Comparison of ENCODE assay signal across 20 cellular contexts in the genomic region with DNA sequence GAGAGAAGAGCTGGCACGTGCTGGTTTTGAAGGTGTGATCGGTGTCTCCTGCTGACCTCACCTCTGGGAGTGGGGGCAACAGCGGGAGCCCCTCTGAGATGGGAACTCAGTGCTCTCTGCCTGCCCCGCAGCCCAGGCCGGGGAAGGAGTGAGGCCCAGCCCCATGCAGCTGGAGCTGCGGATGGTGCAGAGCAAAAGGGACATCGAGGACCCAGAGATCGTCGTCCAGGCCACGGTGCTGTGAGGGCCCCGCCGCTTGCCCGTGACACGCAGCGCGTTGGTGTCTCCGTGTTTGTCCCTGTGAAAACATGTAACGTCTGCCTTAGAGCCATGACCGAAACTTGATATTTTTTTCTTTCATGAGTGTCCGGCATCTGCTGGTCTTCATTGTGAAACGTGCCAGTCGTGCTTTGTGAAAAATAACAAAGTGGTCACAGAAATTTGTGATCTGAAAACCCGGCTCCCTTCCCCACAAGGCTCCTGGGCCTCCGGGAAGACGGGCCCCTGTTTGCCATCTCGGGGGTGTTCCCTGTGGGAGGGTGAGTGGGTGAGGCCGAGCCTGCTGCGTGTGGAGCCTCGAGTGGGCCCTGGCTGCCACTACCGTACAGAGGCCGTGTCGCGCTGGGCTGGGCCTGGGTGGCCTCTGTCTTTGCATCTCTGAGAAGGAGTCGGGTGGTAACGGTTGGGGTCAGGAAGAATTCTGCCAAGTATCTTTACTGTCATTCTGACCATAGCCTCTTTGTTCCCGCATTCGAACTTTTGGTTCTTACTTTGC. TPM values are rescaled to one million over a fixed set of nuclear protein-coding genes. Genes with fewer than 3 reads are reported as not detected.
DNase-seq lines count a peak whose midpoint lies in the region; ATAC-seq, FAIRE-seq and TF ChIP-seq lines count a peak whose summit lies in the region.
"Had no signal": no experiment of that assay in that cellular context is flagged by ENCODE, and none has a peak within 500 bp of the region (broad histone marks: within the 10 kb centered on the region; RNA-seq: fewer than 3 reads in every experiment).

No MANE protein-coding gene starts in this region.

- no peaks in the 10 kb centered on the region for H3K4me1 Mint-ChIP-seq in stimulated activated naive CD8-positive, alpha-beta T cell treated with anti-CD3 and anti-CD28 coated beads, Interleukin-15, Interleukin-2, amounts not matched to agents 100 ng/mL and 50 ng/mL, for 24 hours (ENCODE audit: low read depth)
- peaks cover 22% of the 10 kb centered on the region for H3K4me1 Mint-ChIP-seq in nephron
- H3K4me1 Mint-ChIP-seq: CD4-positive, alpha-beta memory T cell had no signal

- TF ChIP-seq RAD21 in K562 (CRISPR knock-in tag; conservative IDR thresholded peaks at IDR 0.05 in 1 of 2, IDR thresholded peaks at IDR 0.05 in 1 of 2) = no peak

- H3K9me3 ChIP-seq in K562 (replicated peaks; ENCODE audit: control insufficient read depth, insufficient read depth, low read depth, low read length) (no peaks in the 10 kb centered on the region), subcutaneous abdominal adipose tissue (ENCODE audit: control insufficient read depth in 5 of 5, low read length in 5 of 5) (no peaks in the 10 kb centered on the region), BE2C (no peaks in the 10 kb centered on the region)
- H3K9me3 ChIP-seq: HAP-1 had no signal

- H3K79me2 ChIP-seq in K562 (ENCODE audit: control insufficient read depth, insufficient read depth, low read length) = no peaks in the 10 kb centered on the region

- TF ChIP-seq CTCF in K562 (IDR thresholded peaks at IDR 0.05 in 2 of 3, conservative IDR thresholded peaks at IDR 0.05 in 1 of 3; ENCODE audit: insufficient read depth in 2 of 3, low read depth in 1 of 3, low read length in 3 of 3) (no peak), nephron (IDR thresholded peaks at IDR 0.05; ENCODE audit: unreplicated experiment in 3 of 3) (no peak), BE2C (IDR thresholded peaks at IDR 0.05; ENCODE audit: low read depth, low read length) (no peak)

- H3K9me1 ChIP-seq in K562 (ENCODE audit: control insufficient read depth, insufficient read depth, low read length) = no peaks in the 10 kb centered on the region

- no peak overlapping the region for H3K4me2 ChIP-seq in K562 (ENCODE audit: insufficient read depth, low read length)

- H3K4me3 ChIP-seq in K562 = no peak overlapping the region
- no peak overlapping the region for H3K4me3 ChIP-seq in subcutaneous abdominal adipose tissue (ENCODE audit: low read depth in 1 of 5, low read length in 5 of 5)
- H3K4me3 ChIP-seq in BE2C (ENCODE audit: low read depth, low read length) = no peak overlapping the region
- H3K4me3 ChIP-seq: GM12878, HAP-1 had no signal

- no peak overlapping the region for H2AFZ ChIP-seq in K562 (ENCODE audit: low read depth, low read length)

- 97% methylated on average over 36 of the region's 37 CpGs for WGBS in K562 (ENCODE audit: insufficient coverage, low coverage, missing lambda C conversion rate)

- no peak overlapping the region; a peak in 1 of 4 replicates for H3K9ac ChIP-seq in K562 (ENCODE audit: insufficient read depth in 1 of 2, low read depth in 2 of 2, low read length in 2 of 2)
- no peak overlapping the region for H3K9ac ChIP-seq in subcutaneous abdominal adipose tissue (ENCODE audit: low read length in 5 of 5)

- intact Hi-C loops in K562 (cut with micrococcal nuclease) = no loop called here

- H3K27ac Mint-ChIP-seq in stimulated activated naive CD8-positive, alpha-beta T cell treated with anti-CD3 and anti-CD28 coated beads, Interleukin-15, Interleukin-2, amounts not matched to agents 100 ng/mL and 50 ng/mL, for 24 hours = peak overlapping the region; percentile 31
- peak overlapping the region; percentile 65 to 73 (median 69) for H3K27ac Mint-ChIP-seq in nephron
- H3K27ac Mint-ChIP-seq: CD4-positive, alpha-beta memory T cell had no signal

- CTCF ChIA-PET in K562 (lab: Yijun Ruan, JAX; ENCODE audit: low intra/inter-chr PET ratio) = no interaction called here

- BruUV-seq in K562 (replicated peaks; lab: Mats Ljungman, UMichigan) = no TSS peak

- no peak for TF ChIP-seq POLR2A in K562 (conservative IDR thresholded peaks at IDR 0.05)

- H3K27ac ChIP-seq in K562 (ENCODE audit: extremely low read depth, low read depth, low read length) (no peak overlapping the region), subcutaneous abdominal adipose tissue (ENCODE audit: low read depth, low read length) (peak overlapping the region; percentile 84)
- H3K27ac ChIP-seq: C4-2B, HL-60 had no signal

- no peaks in the 10 kb centered on the region for H3K27me3 Mint-ChIP-seq in stimulated activated naive CD8-positive, alpha-beta T cell treated with anti-CD3 and anti-CD28 coated beads, Interleukin-15, Interleukin-2, amounts not matched to agents 100 ng/mL and 50 ng/mL, for 24 hours
- no peaks in the 10 kb centered on the region for H3K27me3 Mint-ChIP-seq in nephron (ENCODE audit: low read depth)
- H3K27me3 Mint-ChIP-seq: CD4-positive, alpha-beta memory T cell had no signal

- TF ChIP-seq EP300 in K562 (IDR thresholded peaks at IDR 0.05; ENCODE audit: low read length) = no peak

- no peak for ATAC-seq in stimulated activated naive CD8-positive, alpha-beta T cell treated with anti-CD3 and anti-CD28 coated beads, Interleukin-15, Interleukin-2, amounts not matched to agents 100 U/mL and 50 U/mL, for 24 hours
- ATAC-seq in K562 = no peak
- no peak for ATAC-seq in GM19463 (IDR thresholded peaks at IDR 0.05; ENCODE audit: unreplicated experiment)
- ATAC-seq in HG03460 (IDR thresholded peaks at IDR 0.05; ENCODE audit: unreplicated experiment) = no peak

- peaks cover 0 to 37% of the 10 kb centered on the region in 2 experiments; a peak in 1 of 5 replicates for H3K4me1 ChIP-seq in K562 (replicated peaks in 1 of 2; ENCODE audit: control insufficient read depth in 2 of 2, insufficient read depth in 2 of 2, low read length in 2 of 2)
- peaks cover 2 to 46% (median 29%) of the 10 kb centered on the region in 5 donors for H3K4me1 ChIP-seq in subcutaneous abdominal adipose tissue (ENCODE audit: control insufficient read depth in 5 of 5, insufficient read depth in 5 of 5, low read length in 5 of 5)
- no peaks in the 10 kb centered on the region for H3K4me1 ChIP-seq in BE2C
- H3K4me1 ChIP-seq: HAP-1 had no signal

- peaks cover 90% of the 10 kb centered on the region for H3K36me3 ChIP-seq in K562 (ENCODE audit: control insufficient read depth, insufficient read depth, low read length)
- peaks cover 0 to 96% (median 75%) of the 10 kb centered on the region in 5 donors for H3K36me3 ChIP-seq in subcutaneous abdominal adipose tissue (ENCODE audit: control insufficient read depth in 5 of 5, insufficient read depth in 5 of 5, low read length in 5 of 5)
- peaks cover 16% of the 10 kb centered on the region for H3K36me3 ChIP-seq in BE2C

- POLR2A ChIA-PET in K562 (lab: Yijun Ruan, JAX) = interaction anchor here (1.0 to 1.1 kb wide), 2 partner anchors 12 to 56 kb away, joined by 3 to 7 read pairs; no protein-coding TSS in a partner anchor

- no peaks in the 10 kb centered on the region; the same call in 1 of the 2 replicates for H4K20me1 ChIP-seq in K562 (replicated peaks; ENCODE audit: control insufficient read depth, insufficient read depth, low read length)

- FAIRE-seq in K562 (lab: Jason Lieb, UNC) = no peak
- FAIRE-seq: A204.1, GM12878, H1 had no signal

- in situ Hi-C loops in K562 (cut with MboI) = no loop called here

- no peaks in the 10 kb centered on the region for H3K9me3 Mint-ChIP-seq in stimulated activated naive CD8-positive, alpha-beta T cell treated with anti-CD3 and anti-CD28 coated beads, Interleukin-15, Interleukin-2, amounts not matched to agents 100 ng/mL and 50 ng/mL, for 24 hours
- no peaks in the 10 kb centered on the region for H3K9me3 Mint-ChIP-seq in nephron
- H3K9me3 Mint-ChIP-seq: CD4-positive, alpha-beta memory T cell had no signal

- no peak for DNase-seq in stimulated activated naive CD8-positive, alpha-beta T cell treated with anti-CD3 and anti-CD28 coated beads, Interleukin-15, Interleukin-2, amounts not matched to agents 100 U/mL and 50 U/mL, for 24 hours
- DNase-seq in K562 (ENCODE audit: extremely low read depth in 1 of 4, low spot score in 3 of 4) (no peak), BE2C (no peak)
- DNase-seq: ACHN, Calu3, DMS79 treated with DMSO at 0.1 percent for 48 hours, IMR-90, KBM-7 had no signal

- peaks cover 34% of the 10 kb centered on the region for H3K36me3 Mint-ChIP-seq in stimulated activated naive CD8-positive, alpha-beta T cell treated with anti-CD3 and anti-CD28 coated beads, Interleukin-15, Interleukin-2, amounts not matched to agents 100 ng/mL and 50 ng/mL, for 24 hours (ENCODE audit: low read depth)
- H3K36me3 Mint-ChIP-seq in nephron (ENCODE audit: low read depth) = peaks cover 26% of the 10 kb centered on the region

- H3K27me3 ChIP-seq in K562 (ENCODE audit: control insufficient read depth in 2 of 2, insufficient read depth in 2 of 2, low read length in 2 of 2) = no peaks in the 10 kb centered on the region
- no peaks in the 10 kb centered on the region for H3K27me3 ChIP-seq in subcutaneous abdominal adipose tissue (ENCODE audit: control insufficient read depth in 5 of 5, insufficient read depth in 4 of 5, low read length in 5 of 5)
- H3K27me3 ChIP-seq in BE2C = no peaks in the 10 kb centered on the region

- no peak overlapping the region for H3K4me3 Mint-ChIP-seq in stimulated activated naive CD8-positive, alpha-beta T cell treated with anti-CD3 and anti-CD28 coated beads, Interleukin-15, Interleukin-2, amounts not matched to agents 100 ng/mL and 50 ng/mL, for 24 hours
- H3K4me3 Mint-ChIP-seq in nephron = no peak overlapping the region
- H3K4me3 Mint-ChIP-seq: CD4-positive, alpha-beta memory T cell had no signal

RNA-seq across cellular contexts. Expression of a gene that starts 20.1 kb away (rescaled TPM):
- total RNA-seq in K562 (2011; cell fraction: chromatin; rRNA removed; ENCODE audit: low replicate concordance) = 10.6 and 21.9 TPM in 2 replicates
- 19.5 and 22.0 TPM in 2 replicates for total RNA-seq in K562 (2011; cell fraction: nucleolus; rRNA removed)
- total RNA-seq in K562 (2011; cell fraction: nucleoplasm; rRNA removed) = 18.3 and 24.3 TPM in 2 replicates
- total RNA-seq in K562 (2014; rRNA removed) (23.1 and 29.0 TPM in 2 replicates), K562 (2014; rRNA removed; fragmentation: Illumina TruSeq; extraction: Trizol) (20.8 and 21.1 TPM in 2 replicates), K562 (2015; rRNA removed; fragmentation: Illumina TruSeq; extraction: Trizol) (31.7 and 34.9 TPM in 2 replicates), K562 (2021) (43.5 and 48.1 TPM in 2 replicates)
- polyA plus RNA-seq in K562 (2011; rRNA removed) (46.6 and 58.0 TPM in 2 replicates), K562 (2014; fragmentation: Illumina TruSeq; extraction: Trizol) (64.2 and 79.8 TPM in 2 replicates), K562 (2014; fragmentation: Nextera tagmentation; extraction: Ambion mirVana) (10 to 100 TPM; 12.4 to 17.1 TPM), K562 (2014; rRNA removed) (65.0 and 67.8 TPM in 2 replicates)
- polyA plus RNA-seq in K562 (2011; cell fraction: cytosol; rRNA removed) = 74.4 and 80.8 TPM in 2 replicates
- polyA plus RNA-seq in K562 (2011; cell fraction: nucleus; rRNA removed) = 36.5 and 43.3 TPM in 2 replicates
- polyA plus RNA-seq in K562 (2012) = 76.9 and 118 TPM in 2 replicates
- 33.5 and 37.4 TPM in 2 replicates for polyA minus RNA-seq in K562 (2011; rRNA and poly(A)+ RNA removed)
- 14.2 and 21.7 TPM in 2 replicates for polyA minus RNA-seq in K562 (2011; cell fraction: cytosol; rRNA and poly(A)+ RNA removed)
- 9.0 and 14.1 TPM in 2 replicates for polyA minus RNA-seq in K562 (2011; cell fraction: nucleus; rRNA and poly(A)+ RNA removed)
- 64.1 TPM for polyA plus RNA-seq in BE2C (2012; ENCODE audit: insufficient read depth, insufficient read length, low read depth)

RNA-seq across cellular contexts. Expression of a gene that starts 33.4 kb away (rescaled TPM):
- total RNA-seq in K562 (2011; cell fraction: chromatin; rRNA removed; ENCODE audit: low replicate concordance) = 200 and 398 TPM in 2 replicates
- 176 and 196 TPM in 2 replicates for total RNA-seq in K562 (2011; cell fraction: nucleolus; rRNA removed)
- total RNA-seq in K562 (2011; cell fraction: nucleoplasm; rRNA removed) = 186 and 220 TPM in 2 replicates
- total RNA-seq in K562 (2014; rRNA removed) = 68.6 and 84.3 TPM in 2 replicates
- total RNA-seq in K562 (2014; rRNA removed; fragmentation: Illumina TruSeq; extraction: Trizol) = 40.5 and 48.5 TPM in 2 replicates
- 51.6 and 52.9 TPM in 2 replicates for total RNA-seq in K562 (2015; rRNA removed; fragmentation: Illumina TruSeq; extraction: Trizol)
- 89.1 and 105 TPM in 2 replicates for total RNA-seq in K562 (2021)
- polyA plus RNA-seq in K562 (2011; rRNA removed) = 38.0 and 47.3 TPM in 2 replicates
- 22.9 and 23.5 TPM in 2 replicates for polyA plus RNA-seq in K562 (2011; cell fraction: cytosol; rRNA removed)
- polyA plus RNA-seq in K562 (2011; cell fraction: nucleus; rRNA removed) = 233 and 286 TPM in 2 replicates
- 35.6 and 62.2 TPM in 2 replicates for polyA plus RNA-seq in K562 (2012)
- polyA plus RNA-seq in K562 (2014; fragmentation: Illumina TruSeq; extraction: Trizol) = 79.7 and 97.5 TPM in 2 replicates
- 1 to 10 TPM in 1 of 2 experiments, under 1 TPM in 1; 0.89 to 1.8 TPM for polyA plus RNA-seq in K562 (2014; fragmentation: Nextera tagmentation; extraction: Ambion mirVana)
- 60.2 and 64.7 TPM in 2 replicates for polyA plus RNA-seq in K562 (2014; rRNA removed)
- 23.9 and 28.6 TPM in 2 replicates for polyA minus RNA-seq in K562 (2011; rRNA and poly(A)+ RNA removed)
- 20.8 and 22.0 TPM in 2 replicates for polyA minus RNA-seq in K562 (2011; cell fraction: cytosol; rRNA and poly(A)+ RNA removed)
- 66.5 and 104 TPM in 2 replicates for polyA minus RNA-seq in K562 (2011; cell fraction: nucleus; rRNA and poly(A)+ RNA removed)
- 57.2 TPM for polyA plus RNA-seq in BE2C (2012; ENCODE audit: insufficient read depth, insufficient read length, low read depth)

RNA-seq across cellular contexts. Expression of a gene that starts 37.1 kb away (rescaled TPM):
- total RNA-seq in K562 (2011; cell fraction: chromatin; rRNA removed; ENCODE audit: low replicate concordance) = 130 and 265 TPM in 2 replicates
- 121 and 125 TPM in 2 replicates for total RNA-seq in K562 (2011; cell fraction: nucleolus; rRNA removed)
- total RNA-seq in K562 (2011; cell fraction: nucleoplasm; rRNA removed) = 113 and 116 TPM in 2 replicates
- total RNA-seq in K562 (2014; rRNA removed) = 95.1 and 117 TPM in 2 replicates
- 57.2 and 71.2 TPM in 2 replicates for total RNA-seq in K562 (2014; rRNA removed; fragmentation: Illumina TruSeq; extraction: Trizol)
- 46.8 and 47.5 TPM in 2 replicates for total RNA-seq in K562 (2015; rRNA removed; fragmentation: Illumina TruSeq; extraction: Trizol)
- total RNA-seq in K562 (2021) = 162 TPM in 2 replicates
- 135 and 158 TPM in 2 replicates for polyA plus RNA-seq in K562 (2011; rRNA removed)
- 118 and 126 TPM in 2 replicates for polyA plus RNA-seq in K562 (2011; cell fraction: cytosol; rRNA removed)
- 116 TPM in 2 replicates for polyA plus RNA-seq in K562 (2011; cell fraction: nucleus; rRNA removed)
- polyA plus RNA-seq in K562 (2012) = 82.1 and 83.5 TPM in 2 replicates
- polyA plus RNA-seq in K562 (2014; fragmentation: Illumina TruSeq; extraction: Trizol) = 80.6 and 84.8 TPM in 2 replicates
- polyA plus RNA-seq in K562 (2014; fragmentation: Nextera tagmentation; extraction: Ambion mirVana) = 1 to 10 TPM; 5.6 to 8.9 TPM
- 76.5 and 103 TPM in 2 replicates for polyA plus RNA-seq in K562 (2014; rRNA removed)
- 203 and 232 TPM in 2 replicates for polyA minus RNA-seq in K562 (2011; rRNA and poly(A)+ RNA removed)
- polyA minus RNA-seq in K562 (2011; cell fraction: cytosol; rRNA and poly(A)+ RNA removed) = 63.0 and 91.6 TPM in 2 replicates
- polyA minus RNA-seq in K562 (2011; cell fraction: nucleus; rRNA and poly(A)+ RNA removed) = 27.7 and 39.5 TPM in 2 replicates
- polyA plus RNA-seq in BE2C (2012; ENCODE audit: insufficient read depth, insufficient read length, low read depth) = 49.5 TPM
